ENCODE assay signal across 13 cellular contexts in genomic region chr1:234886081-234886874, GRCh38.
DNase-seq lines count a peak whose midpoint lies in the region; ATAC-seq and TF ChIP-seq lines count a peak whose summit lies in the region.
"Had no signal": no experiment of that assay in that cellular context is flagged by ENCODE, and none has a peak within 500 bp of the region (broad histone marks: within the 10 kb centered on the region; RNA-seq: fewer than 3 reads in every experiment).

No MANE protein-coding gene starts in this region.

- WGBS in heart left ventricle, 4 donors, result 24 to 45% (median 36%) methylated on average over 11 of the region's 11 CpGs

- H3K36me3 Mint-ChIP-seq in endothelial cell (ENCODE audit: low read depth, unreplicated experiment), result peaks cover 13% of the 10 kb centered on the region

- H3K9me3 Mint-ChIP-seq in endothelial cell (ENCODE audit: unreplicated experiment), result no peaks in the 10 kb centered on the region
- H3K9me3 Mint-ChIP-seq: H9 had no signal

- H3K9me3 ChIP-seq in WERI-Rb-1 (ENCODE audit: severe bottlenecking), result no peaks in the 10 kb centered on the region
- H3K9me3 ChIP-seq in heart left ventricle, result no peaks in the 10 kb centered on the region

- H3K36me3 ChIP-seq in WERI-Rb-1 (no peaks in the 10 kb centered on the region), heart left ventricle (no peaks in the 10 kb centered on the region)

- intact Hi-C loops in heart left ventricle (cut with DNase I), result loop anchor here in 8 of 10 donors (1.0 to 10.0 kb wide), 11 partner anchors 111 to 276 kb away; partner anchors contain the start of gene IRF2BP2 (in 8 of the 8)
- intact Hi-C loops in sciatic nerve (cut with DNase I), result no loop called here

- H3K4me3 ChIP-seq in WERI-Rb-1 (ENCODE audit: low read depth, low read length) (peak overlapping the region; percentile 21), heart left ventricle (peak overlapping the region in 2 of 12 donors; percentile 1 to 6)

- TF ChIP-seq POLR2A in heart left ventricle (IDR thresholded peaks at IDR 0.05), result no peak

- no peaks in the 10 kb centered on the region for H3K4me1 Mint-ChIP-seq in endothelial cell (ENCODE audit: unreplicated experiment)
- H3K4me1 Mint-ChIP-seq: H9 had no signal

- H3K27ac Mint-ChIP-seq in endothelial cell (ENCODE audit: unreplicated experiment), result no peak overlapping the region

- H3K4me3 Mint-ChIP-seq in endothelial cell (ENCODE audit: unreplicated experiment), result no peak overlapping the region
- H3K4me3 Mint-ChIP-seq: H9 had no signal

- TF ChIP-seq CTCF in WERI-Rb-1 (IDR thresholded peaks at IDR 0.05; ENCODE audit: low read depth, low read length) (no peak), heart left ventricle (IDR thresholded peaks at IDR 0.05) (no peak), endothelial cell (IDR thresholded peaks at IDR 0.05; ENCODE audit: unreplicated experiment) (no peak)

- peak; percentile 37 for DNase-seq in CD1c-positive myeloid dendritic cell (ENCODE audit: extremely low spot score)
- peak; percentile 51 for DNase-seq in WERI-Rb-1
- DNase-seq in heart left ventricle, result peak in 3 of 5 donors; percentile 50 to 80 (median 59)
- DNase-seq in sciatic nerve (ENCODE audit: low spot score), result no peak
- DNase-seq in retina, result no peak
- DNase-seq in DMS53 (lab: John Stamatoyannopoulos, UW), result no peak
- DNase-seq in endothelial cell (ENCODE audit: low spot score), result no peak
- DNase-seq: amygdala, C1 segment of cervical spinal cord, H9, NCI-H526 treated with DMSO at 0.1 percent for 48 hours, SW 1271 had no signal

- H3K27me3 ChIP-seq in WERI-Rb-1 (ENCODE audit: insufficient read depth, low read depth, severe bottlenecking) (no peaks in the 10 kb centered on the region), heart left ventricle (no peaks in the 10 kb centered on the region)

- peaks cover 0 to 43% (median 27%) of the 10 kb centered on the region in 12 donors for H3K4me1 ChIP-seq in heart left ventricle

- H3K27me3 Mint-ChIP-seq in endothelial cell (ENCODE audit: unreplicated experiment), result peaks cover 9% of the 10 kb centered on the region

- ATAC-seq in heart left ventricle (peak; percentile 81 to 85 (median 83)), sciatic nerve (peak; percentile 49), GM18867 (IDR thresholded peaks at IDR 0.05; ENCODE audit: unreplicated experiment) (no peak)

- peak overlapping the region; percentile 72 for H3K27ac ChIP-seq in WERI-Rb-1
- peak overlapping the region; percentile 85 to 97 (median 94) for H3K27ac ChIP-seq in heart left ventricle

Comparison
In these comparisons a context has a peak if more than half of its experiments do, and no peak if none do; other contexts are left out.
1. DNase-seq: peak in CD1c-positive myeloid dendritic cell (single experiment), WERI-Rb-1 (single experiment) and heart left ventricle (3 of 5); none in sciatic nerve (single experiment), retina (single experiment), DMS53 (single experiment) and endothelial cell (single experiment).